Comparison of ENCODE assay signal across 1 cellular context in genomic region chr12:130627175-130627574, GRCh38.
TF ChIP-seq lines count a peak whose summit lies in the region.

No MANE protein-coding gene starts in this region.

TF ChIP-seq in H1, 55 proteins besides CTCF, POLR2A, EP300 and RAD21 (continued from another document):
- TF ChIP-seq EGR1 (IDR thresholded peaks at IDR 0.05; ENCODE audit: borderline replicate concordance, low read depth, low read length): no peak
- TF ChIP-seq BRCA1 (IDR thresholded peaks at IDR 0.05; ENCODE audit: low read depth, low read length): no peak
